Comparison of ENCODE assay signal across 21 cellular contexts in the genomic region with DNA sequence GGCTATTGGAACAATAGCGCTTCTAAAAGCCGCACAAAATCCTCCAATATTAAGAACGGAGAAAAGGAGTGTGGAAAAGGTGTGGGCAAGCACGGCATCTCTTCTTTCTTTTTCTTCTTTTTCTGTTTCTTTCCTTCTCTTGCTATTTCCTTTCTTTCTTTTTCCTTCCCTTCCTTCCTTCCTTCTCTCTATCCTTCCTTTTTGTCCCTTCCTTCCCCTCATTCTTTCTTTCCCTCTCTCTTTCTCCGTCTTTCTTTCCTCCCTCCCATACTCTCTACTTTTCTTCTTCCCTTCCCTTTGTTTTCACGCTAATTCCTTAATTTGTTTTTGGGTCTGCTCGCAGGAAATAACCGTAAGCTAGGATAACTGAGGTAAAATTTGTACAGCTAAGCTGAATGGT.
DNase-seq lines count a peak whose midpoint lies in the region; ATAC-seq, FAIRE-seq and TF ChIP-seq lines count a peak whose summit lies in the region.
"Had no signal": no experiment of that assay in that cellular context is flagged by ENCODE, and none has a peak within 500 bp of the region (broad histone marks: within the 10 kb centered on the region; RNA-seq: fewer than 3 reads in every experiment).

No MANE protein-coding gene starts in this region.

- TF ChIP-seq EP300 in HepG2 (IDR thresholded peaks at IDR 0.05; ENCODE audit: low read depth in 2 of 2, low read length in 2 of 2) (no peak), HepG2 (CRISPR knock-in tag; IDR thresholded peaks at IDR 0.05; ENCODE audit: borderline replicate concordance) (no peak), K562 (IDR thresholded peaks at IDR 0.05; ENCODE audit: low read length) (no peak)

- DNase-seq in HepG2 (ENCODE audit: low spot score), result no peak
- DNase-seq in right lobe of liver, result no peak
- no peak for DNase-seq in K562 (ENCODE audit: extremely low read depth in 1 of 4, low spot score in 3 of 4)
- DNase-seq in NCI-H748 treated with DMSO at 0.1 percent for 48 hours (lab: John Stamatoyannopoulos, UW), result no peak
- DNase-seq in activated CD4-positive, alpha-beta T cell treated with anti-CD3 and anti-CD28 coated beads, Interleukin-2, amount 10 ng/mL, durations not matched to agents 24 days and 14 days, result no peak
- DNase-seq: AML-193; Caco-2; Calu3; CD4-positive, alpha-beta T cell; CD8-positive, alpha-beta T cell; DMS79 treated with DMSO at 0.1 percent for 48 hours; GDM1 had no signal

- CTCF ChIA-PET in HepG2 (lab: Yijun Ruan, JAX; ENCODE audit: low intra/inter-chr PET ratio, low total read pairs), result no interaction called here
- CTCF ChIA-PET in K562 (lab: Yijun Ruan, JAX; ENCODE audit: low intra/inter-chr PET ratio), result no interaction called here

- H4K20me1 ChIP-seq in HepG2 (ENCODE audit: insufficient read depth, low read length), result no peaks in the 10 kb centered on the region
- no peaks in the 10 kb centered on the region for H4K20me1 ChIP-seq in K562 (replicated peaks; ENCODE audit: control insufficient read depth, insufficient read depth, low read length)
- H4K20me1 ChIP-seq: BLaER1 treated with 17β-estradiol and CSF1 and Interleukin-3, amounts not matched to agents 10 nM and 100 nM had no signal

- ATAC-seq in HepG2 (no peak), right lobe of liver (no peak), K562 (no peak)
- ATAC-seq: A549; CD8-positive, alpha-beta T cell; GM12878 had no signal

- no peak for FAIRE-seq in HepG2 (lab: Jason Lieb, UNC)
- no peak for FAIRE-seq in K562 (lab: Jason Lieb, UNC)
- FAIRE-seq: A549, D721Med, GM12878, GM12892, GM18507 had no signal

- H3K4me2 ChIP-seq in HepG2 (ENCODE audit: low read depth, low read length) (no peak overlapping the region), K562 (ENCODE audit: insufficient read depth, low read length) (no peak overlapping the region)
- H3K4me2 ChIP-seq: A549; BLaER1 treated with 17β-estradiol and CSF1 and Interleukin-3, amounts not matched to agents 10 nM and 100 nM had no signal

- TF ChIP-seq POLR2A in HepG2 (IDR thresholded peaks at IDR 0.05; ENCODE audit: insufficient read depth in 1 of 2, low read depth in 2 of 2, low read length in 2 of 2) (no peak), right lobe of liver (IDR thresholded peaks at IDR 0.05) (no peak), K562 (conservative IDR thresholded peaks at IDR 0.05) (no peak)

- H3K9ac ChIP-seq in HepG2 (ENCODE audit: insufficient read depth, low read depth, low read length) (no peak overlapping the region), K562 (ENCODE audit: insufficient read depth in 1 of 2, low read depth in 2 of 2, low read length in 2 of 2) (no peak overlapping the region)
- H3K9ac ChIP-seq: BLaER1 treated with 17β-estradiol and CSF1 and Interleukin-3, amounts not matched to agents 10 nM and 100 nM had no signal

- in situ Hi-C loops in HepG2 (cut with HindIII; ENCODE audit: extremely low pct_ligation_motif_present, low pct_unique_long_range_greater_than_20kb) (no loop called here), K562 (cut with MboI) (no loop called here)

- no peaks in the 10 kb centered on the region for H3K36me3 Mint-ChIP-seq in activated CD4-positive, alpha-beta T cell treated with anti-CD3 and anti-CD28 coated beads, Interleukin-2, amount 10 ng/mL, durations not matched to agents 24 days and 14 days (ENCODE audit: low read depth)
- H3K36me3 Mint-ChIP-seq: CD8-positive, alpha-beta T cell had no signal

- no peak overlapping the region for H3K4me3 Mint-ChIP-seq in activated CD4-positive, alpha-beta T cell treated with anti-CD3 and anti-CD28 coated beads, Interleukin-2, amount 10 ng/mL, durations not matched to agents 24 days and 14 days
- H3K4me3 Mint-ChIP-seq: B cell; CD4-positive, alpha-beta T cell; CD8-positive, alpha-beta T cell had no signal

- peaks cover 3% of the 10 kb centered on the region for H3K27me3 Mint-ChIP-seq in activated CD4-positive, alpha-beta T cell treated with anti-CD3 and anti-CD28 coated beads, Interleukin-2, amount 10 ng/mL, durations not matched to agents 24 days and 14 days
- H3K27me3 Mint-ChIP-seq: CD4-positive, alpha-beta T cell had no signal

- TF ChIP-seq RAD21 in HepG2 (CRISPR knock-in tag; IDR thresholded peaks at IDR 0.05), result no peak
- TF ChIP-seq RAD21 in K562 (CRISPR knock-in tag; conservative IDR thresholded peaks at IDR 0.05 in 1 of 2, IDR thresholded peaks at IDR 0.05 in 1 of 2), result no peak

- no peak for TF ChIP-seq CTCF in HepG2 (CRISPR knock-in tag; IDR thresholded peaks at IDR 0.05)
- TF ChIP-seq CTCF in right lobe of liver (IDR thresholded peaks at IDR 0.05), result no peak
- no peak for TF ChIP-seq CTCF in K562 (IDR thresholded peaks at IDR 0.05 in 2 of 3, conservative IDR thresholded peaks at IDR 0.05 in 1 of 3; ENCODE audit: insufficient read depth in 2 of 3, low read depth in 1 of 3, low read length in 3 of 3)

- H3K4me1 ChIP-seq in HepG2 (ENCODE audit: insufficient read depth, low read length) (no peaks in the 10 kb centered on the region), right lobe of liver (no peaks in the 10 kb centered on the region), K562 (replicated peaks in 1 of 2; ENCODE audit: control insufficient read depth in 2 of 2, insufficient read depth in 2 of 2, low read length in 2 of 2) (no peaks in the 10 kb centered on the region)
- H3K4me1 ChIP-seq: A549; BLaER1 treated with 17β-estradiol and CSF1 and Interleukin-3, amounts not matched to agents 10 nM and 100 nM; Caco-2 had no signal

- H3K79me2 ChIP-seq in HepG2 (ENCODE audit: insufficient read depth, low read length) (no peaks in the 10 kb centered on the region), K562 (ENCODE audit: control insufficient read depth, insufficient read depth, low read length) (no peaks in the 10 kb centered on the region)

- BruUV-seq in HepG2 (replicated peaks; lab: Mats Ljungman, UMichigan) (no TSS peak), K562 (replicated peaks; lab: Mats Ljungman, UMichigan) (no TSS peak)

- WGBS in HepG2 (ENCODE audit: low lambda C conversion rate), result 66% methylated on average over 8 of the region's 8 CpGs
- WGBS in right lobe of liver (ENCODE audit: insufficient coverage, low coverage, low lambda C conversion rate, missing lambda C conversion rate), result 95% methylated on average over 8 of the region's 8 CpGs
- 3% methylated on average over 8 of the region's 8 CpGs for whole genome bisulfite sequencing in K562 (ENCODE audit: insufficient coverage, low coverage, missing lambda C conversion rate)

- H3K4me3 ChIP-seq in HepG2 (replicated peaks in 1 of 3; ENCODE audit: insufficient read depth in 1 of 3, low read depth in 2 of 3, low read length in 3 of 3) (no peak overlapping the region), right lobe of liver (no peak overlapping the region), K562 (no peak overlapping the region)
- H3K4me3 ChIP-seq: A549; BLaER1 treated with 17β-estradiol and CSF1 and Interleukin-3, amounts not matched to agents 10 nM and 100 nM; GM12878 had no signal

- H2AFZ ChIP-seq in HepG2 (ENCODE audit: low read length) (no peak overlapping the region), K562 (ENCODE audit: low read depth, low read length) (no peak overlapping the region)

- no peaks in the 10 kb centered on the region for H3K9me1 ChIP-seq in K562 (ENCODE audit: control insufficient read depth, insufficient read depth, low read length)

- H3K27ac ChIP-seq in HepG2 (ENCODE audit: extremely low read length, insufficient read depth, low read length) (no peak overlapping the region), right lobe of liver (no peak overlapping the region), K562 (ENCODE audit: extremely low read depth, low read depth, low read length) (no peak overlapping the region)
- H3K27ac ChIP-seq: 22Rv1; A549; BLaER1 treated with 17β-estradiol and CSF1 and Interleukin-3, amounts not matched to agents 10 nM and 100 nM; C4-2B had no signal

- H3K9me3 Mint-ChIP-seq in activated CD4-positive, alpha-beta T cell treated with anti-CD3 and anti-CD28 coated beads, Interleukin-2, amount 10 ng/mL, durations not matched to agents 24 days and 14 days, result peaks cover 3% of the 10 kb centered on the region
- H3K9me3 Mint-ChIP-seq: CD4-positive, alpha-beta T cell; CD8-positive, alpha-beta T cell had no signal

- no peaks in the 10 kb centered on the region for H3K36me3 ChIP-seq in HepG2 (replicated peaks in 1 of 2; ENCODE audit: control insufficient read depth in 1 of 2, insufficient read depth in 2 of 2, low read length in 2 of 2)
- no peaks in the 10 kb centered on the region for H3K36me3 ChIP-seq in right lobe of liver
- H3K36me3 ChIP-seq in K562 (ENCODE audit: control insufficient read depth, insufficient read depth, low read length), result no peaks in the 10 kb centered on the region
- H3K36me3 ChIP-seq: BLaER1 treated with 17β-estradiol and CSF1 and Interleukin-3, amounts not matched to agents 10 nM and 100 nM had no signal

- POLR2A ChIA-PET in HepG2 (lab: Yijun Ruan, JAX) (no interaction called here), K562 (lab: Yijun Ruan, JAX) (no interaction called here)

- H3K27me3 ChIP-seq in HepG2 (ENCODE audit: control insufficient read depth in 1 of 2, insufficient read depth in 2 of 2, low read length in 2 of 2), result no peaks in the 10 kb centered on the region
- no peaks in the 10 kb centered on the region for H3K27me3 ChIP-seq in right lobe of liver
- H3K27me3 ChIP-seq in K562 (ENCODE audit: control insufficient read depth in 2 of 2, insufficient read depth in 2 of 2, low read length in 2 of 2), result peaks cover 21 to 33% of the 10 kb centered on the region in 2 experiments

- intact Hi-C loops in HepG2 (cut with micrococcal nuclease; ENCODE audit: unreplicated experiment) (no loop called here), right lobe of liver (cut with DNase I) (no loop called here), K562 (cut with micrococcal nuclease) (no loop called here)
- intact Hi-C loops in activated CD4-positive, alpha-beta T cell treated with anti-CD3 and anti-CD28 coated beads, Interleukin-2, amount 10 ng/mL, durations not matched to agents 24 days and 14 days (cut with micrococcal nuclease), result no loop called here

- no peaks in the 10 kb centered on the region for H3K9me3 ChIP-seq in HepG2 (ENCODE audit: low read length)
- no peaks in the 10 kb centered on the region for H3K9me3 ChIP-seq in right lobe of liver
- H3K9me3 ChIP-seq in K562 (replicated peaks; ENCODE audit: control insufficient read depth, insufficient read depth, low read depth, low read length), result no peaks in the 10 kb centered on the region
- H3K9me3 ChIP-seq: A549, Caco-2 had no signal

- no peaks in the 10 kb centered on the region for H3K4me1 Mint-ChIP-seq in activated CD4-positive, alpha-beta T cell treated with anti-CD3 and anti-CD28 coated beads, Interleukin-2, amount 10 ng/mL, durations not matched to agents 24 days and 14 days
- H3K4me1 Mint-ChIP-seq: B cell had no signal

- H3K27ac Mint-ChIP-seq in activated CD4-positive, alpha-beta T cell treated with anti-CD3 and anti-CD28 coated beads, Interleukin-2, amount 10 ng/mL, durations not matched to agents 24 days and 14 days, result no peak overlapping the region
- H3K27ac Mint-ChIP-seq: B cell; CD4-positive, alpha-beta T cell; CD8-positive, alpha-beta T cell had no signal
